Comparison of ENCODE assay signal across 4 cellular contexts in genomic region chrX:153120230-153120629, GRCh38. TPM values are rescaled to one million over a fixed set of nuclear protein-coding genes. Genes with fewer than 3 reads are reported as not detected.
"Had no signal": no experiment of that assay in that cellular context is flagged by ENCODE, and none has a peak within 500 bp of the region (broad histone marks: within the 10 kb centered on the region; RNA-seq: fewer than 3 reads in every experiment).

No MANE protein-coding gene starts in this region.

RNA-seq across cellular contexts. Expression of gene PNMA6A, which starts 48.0 kb away (rescaled TPM):
- total RNA-seq: HT-29 had no signal

RNA-seq across cellular contexts. Expression of gene MAGEA1, which starts 58.9 kb away (rescaled TPM):
- total RNA-seq: HepG2, HT-29, IMR-90 had no signal
- polyA plus RNA-seq: HepG2, IgD-negative memory B cell, IMR-90 had no signal
